ENCODE assay signal across 6 cellular contexts in genomic region chr19:8307400-8307964, GRCh38. TPM values are rescaled to one million over a fixed set of nuclear protein-coding genes. Genes with fewer than 3 reads are reported as not detected.
A peak's percentile ranks its signal among the peaks of the same experiment; 100 is the strongest.
DNase-seq lines count a peak whose midpoint lies in the region; ATAC-seq, FAIRE-seq and TF ChIP-seq lines count a peak whose summit lies in the region.

No MANE protein-coding gene starts in this region.

- no peaks in the 10 kb centered on the region for H3K27me3 Mint-ChIP-seq in T-helper 17 cell

- peaks cover 53% of the 10 kb centered on the region for H3K79me2 ChIP-seq in DND-41 (ENCODE audit: insufficient read depth, low read length)
- no peaks in the 10 kb centered on the region for H3K79me2 ChIP-seq in keratinocyte (ENCODE audit: control insufficient read depth, insufficient read depth, low read length)

- FAIRE-seq in keratinocyte (lab: Jason Lieb, UNC) = no peak

- peaks cover 5% of the 10 kb centered on the region for H4K20me1 ChIP-seq in DND-41 (ENCODE audit: insufficient read depth, low read length)
- H4K20me1 ChIP-seq in keratinocyte (ENCODE audit: control insufficient read depth, extremely low read depth, insufficient read depth, low read length) = no peaks in the 10 kb centered on the region

- peak overlapping the region; percentile 57 to 71; a peak in 3 of 4 replicates for H3K4me3 ChIP-seq in DND-41 (ENCODE audit: low read depth in 1 of 2, low read length in 2 of 2)
- H3K4me3 ChIP-seq in keratinocyte (ENCODE audit: control insufficient read depth in 2 of 3, extremely low read depth in 1 of 3, insufficient read depth in 2 of 3, low read depth in 1 of 3, low read length in 3 of 3) = peak overlapping the region; percentile 35 to 75 (median 66)

- ATAC-seq in DND-41 (ENCODE audit: insufficient read depth, low read depth) (peak; percentile 4; the same call in 1 of the 3 replicates), T-helper 17 cell (no peak), GM18858 (IDR thresholded peaks at IDR 0.05; ENCODE audit: unreplicated experiment) (no peak)

- DNase-seq in DND-41 = peak; percentile 34
- DNase-seq in T-helper 17 cell = no peak
- DNase-seq in keratinocyte (ENCODE audit: low read depth, low spot score) = no peak
- DNase-seq in HK-2 (ENCODE audit: unreplicated experiment) = no peak
- no peak for DNase-seq in stimulated activated CD4-positive, alpha-beta T cell treated with anti-CD3 and anti-CD28 coated beads, Interleukin-12 subunit alpha, Interleukin-12 subunit beta, amount 100 ng/mL, for 4 hours

- H3K27ac Mint-ChIP-seq in T-helper 17 cell = peak overlapping the region; percentile 89

- H3K9me1 ChIP-seq in keratinocyte (ENCODE audit: control insufficient read depth, extremely low read depth, insufficient read depth, low read length) = no peaks in the 10 kb centered on the region

- H3K9ac ChIP-seq in DND-41 (ENCODE audit: low read depth, low read length) = peak overlapping the region; percentile 77
- H3K9ac ChIP-seq in keratinocyte (ENCODE audit: control insufficient read depth, extremely low read depth, insufficient read depth, low read length) = peak overlapping the region; percentile 81

- TF ChIP-seq CTCF in DND-41 (IDR thresholded peaks at IDR 0.05; ENCODE audit: borderline replicate concordance, extremely low read depth, low read length, poor library complexity, severe bottlenecking) (no peak), keratinocyte (optimal IDR thresholded peaks at IDR 0.05 in 1 of 3, IDR thresholded peaks at IDR 0.05 in 1 of 3, conservative IDR thresholded peaks at IDR 0.05 in 1 of 3; ENCODE audit: extremely low read depth in 1 of 3, insufficient read depth in 2 of 3, low read length in 3 of 3) (no peak)

- dilution Hi-C loops in keratinocyte (cut with MboI; ENCODE audit: extremely low pct_ligation_motif_present, low sequenced_read_pairs) = no loop called here

- H3K9me3 ChIP-seq in DND-41 (ENCODE audit: insufficient read depth, low read length, severe bottlenecking) (no peaks in the 10 kb centered on the region), T-helper 17 cell (ENCODE audit: control insufficient read depth, low read length, poor library complexity, severe bottlenecking) (no peaks in the 10 kb centered on the region), keratinocyte (ENCODE audit: control insufficient read depth, low read depth, low read length) (no peaks in the 10 kb centered on the region)

- peak overlapping the region; percentile 93 for H3K4me3 Mint-ChIP-seq in T-helper 17 cell

- H3K36me3 Mint-ChIP-seq in T-helper 17 cell (ENCODE audit: low read depth) = peaks cover 2% of the 10 kb centered on the region

- H3K36me3 ChIP-seq in DND-41 (ENCODE audit: insufficient read depth, low read length) (peaks cover 64% of the 10 kb centered on the region), keratinocyte (ENCODE audit: control insufficient read depth in 2 of 2, extremely low read depth in 1 of 2, insufficient read depth in 2 of 2, low read length in 2 of 2) (peaks cover 12 to 17% of the 10 kb centered on the region in 2 experiments)

- H3K27me3 ChIP-seq in DND-41 (ENCODE audit: insufficient read depth, low read length, poor library complexity) (no peaks in the 10 kb centered on the region), keratinocyte (ENCODE audit: control insufficient read depth, extremely low read depth, insufficient read depth, low read length) (no peaks in the 10 kb centered on the region)

- H3K27ac ChIP-seq in DND-41 (ENCODE audit: low read length) = peak overlapping the region; percentile 87
- H3K27ac ChIP-seq in keratinocyte (ENCODE audit: control insufficient read depth, insufficient read depth, low read length) = peak overlapping the region; percentile 13

- H2AFZ ChIP-seq in DND-41 (ENCODE audit: low read depth, low read length) (peak overlapping the region; percentile 77), keratinocyte (ENCODE audit: control insufficient read depth, low read length) (peak overlapping the region; percentile 74)

- H3K4me1 ChIP-seq in DND-41 (ENCODE audit: insufficient read depth, low read length) (peaks cover 52% of the 10 kb centered on the region), keratinocyte (ENCODE audit: control insufficient read depth, extremely low read depth, insufficient read depth, low read length) (peaks cover 23% of the 10 kb centered on the region)

- peaks cover 27% of the 10 kb centered on the region for H3K4me1 Mint-ChIP-seq in T-helper 17 cell

- H3K4me2 ChIP-seq in DND-41 (ENCODE audit: insufficient read depth, low read length) (peak overlapping the region; percentile 97), keratinocyte (ENCODE audit: control insufficient read depth, extremely low read depth, insufficient read depth, low read depth, low read length) (peak overlapping the region; percentile 80)

RNA-seq across cellular contexts. Expression of gene CD320, which starts 0.7 kb away (rescaled TPM):
- 10 to 100 TPM; 21.1 to 27.4 TPM for total RNA-seq in T-helper 17 cell
- 14.1 to 18.3 TPM (median 15.4 TPM) in 3 replicates for polyA plus RNA-seq in keratinocyte
- 3.8 TPM for polyA plus RNA-seq in keratinocyte (2011; ENCODE audit: low read depth)
- polyA plus RNA-seq in keratinocyte (2011; cell fraction: cytosol; rRNA removed) = 9.3 and 20.9 TPM in 2 replicates
- 11.8 and 18.1 TPM in 2 replicates for polyA plus RNA-seq in keratinocyte (2011; cell fraction: nucleus; rRNA removed)
- 5.2 and 24.3 TPM in 2 replicates for polyA plus RNA-seq in keratinocyte (2012; ENCODE audit: low replicate concordance)
- 3.6 to 14.5 TPM (median 5.7 TPM) in 3 replicates for polyA minus RNA-seq in keratinocyte
- 23.8 TPM for polyA minus RNA-seq in keratinocyte (2011; cell fraction: cytosol; rRNA and poly(A)+ RNA removed)
- 4.3 and 7.7 TPM in 2 replicates for polyA minus RNA-seq in keratinocyte (2011; cell fraction: nucleus; rRNA and poly(A)+ RNA removed)

RNA-seq across cellular contexts. Expression of gene NDUFA7, which starts 13.7 kb away (rescaled TPM):
- total RNA-seq in T-helper 17 cell = 10 to 100 TPM; 24.4 to 31.9 TPM
- polyA plus RNA-seq in keratinocyte = 46.7 to 115 TPM (median 59.2 TPM) in 3 replicates
- polyA plus RNA-seq in keratinocyte (2011; ENCODE audit: low read depth) = 58.6 TPM
- polyA plus RNA-seq in keratinocyte (2011; cell fraction: cytosol; rRNA removed) = 42.1 and 64.0 TPM in 2 replicates
- polyA plus RNA-seq in keratinocyte (2011; cell fraction: nucleus; rRNA removed) = 30.3 and 44.0 TPM in 2 replicates
- polyA plus RNA-seq in keratinocyte (2012; ENCODE audit: low replicate concordance) = 83.6 and 149 TPM in 2 replicates
- polyA minus RNA-seq in keratinocyte = 48.5 to 132 TPM (median 79.5 TPM) in 3 replicates
- 104 TPM for polyA minus RNA-seq in keratinocyte (2011; cell fraction: cytosol; rRNA and poly(A)+ RNA removed)
- polyA minus RNA-seq in keratinocyte (2011; cell fraction: nucleus; rRNA and poly(A)+ RNA removed) = 10.7 and 12.5 TPM in 2 replicates

RNA-seq across cellular contexts. Expression of gene RPS28, which starts 13.8 kb away (rescaled TPM):
- 1,000 to 10,000 TPM; 3,190 to 3,198 TPM for total RNA-seq in T-helper 17 cell
- polyA plus RNA-seq in keratinocyte = 430 to 1,004 TPM (median 960 TPM) in 3 replicates
- 75.0 TPM for polyA plus RNA-seq in keratinocyte (2011; ENCODE audit: low read depth)
- polyA plus RNA-seq in keratinocyte (2011; cell fraction: cytosol; rRNA removed) = 717 and 850 TPM in 2 replicates
- polyA plus RNA-seq in keratinocyte (2011; cell fraction: nucleus; rRNA removed) = 223 and 243 TPM in 2 replicates
- polyA plus RNA-seq in keratinocyte (2012; ENCODE audit: low replicate concordance) = 1,795 and 2,911 TPM in 2 replicates
- 218 to 385 TPM (median 355 TPM) in 3 replicates for polyA minus RNA-seq in keratinocyte
- polyA minus RNA-seq in keratinocyte (2011; cell fraction: cytosol; rRNA and poly(A)+ RNA removed) = 423 TPM
- polyA minus RNA-seq in keratinocyte (2011; cell fraction: nucleus; rRNA and poly(A)+ RNA removed) = 79.0 and 83.0 TPM in 2 replicates

RNA-seq across cellular contexts. Expression of gene KANK3, which starts 35.6 kb away (rescaled TPM):
- total RNA-seq in T-helper 17 cell = 1 to 10 TPM; 2.6 to 2.9 TPM
- 0.15 to 0.27 TPM (median 0.16 TPM) in 3 replicates for polyA plus RNA-seq in keratinocyte
- 0.14 TPM for polyA plus RNA-seq in keratinocyte (2011; ENCODE audit: low read depth)
- 0.13 TPM in 1 of 2 replicates, not detected in the other for polyA plus RNA-seq in keratinocyte (2011; cell fraction: cytosol; rRNA removed)
- 0.37 and 0.38 TPM in 2 replicates for polyA plus RNA-seq in keratinocyte (2011; cell fraction: nucleus; rRNA removed)
- 0.13 and 0.48 TPM in 2 replicates for polyA plus RNA-seq in keratinocyte (2012; ENCODE audit: low replicate concordance)
- polyA minus RNA-seq in keratinocyte = 0.07 to 0.10 TPM in 2 of 3 replicates, not detected in the other
- not detected for polyA minus RNA-seq in keratinocyte (2011; cell fraction: cytosol; rRNA and poly(A)+ RNA removed)
- polyA minus RNA-seq in keratinocyte (2011; cell fraction: nucleus; rRNA and poly(A)+ RNA removed) = not detected in 2 replicates

RNA-seq across cellular contexts. Expression of gene ANGPTL4, which starts 56.5 kb away (rescaled TPM):
- not detected for total RNA-seq in T-helper 17 cell
- 102 to 143 TPM (median 112 TPM) in 3 replicates for polyA plus RNA-seq in keratinocyte
- 42.6 TPM for polyA plus RNA-seq in keratinocyte (2011; ENCODE audit: low read depth)
- polyA plus RNA-seq in keratinocyte (2011; cell fraction: cytosol; rRNA removed) = 20.5 and 50.0 TPM in 2 replicates
- 301 and 381 TPM in 2 replicates for polyA plus RNA-seq in keratinocyte (2011; cell fraction: nucleus; rRNA removed)
- polyA plus RNA-seq in keratinocyte (2012; ENCODE audit: low replicate concordance) = 40.6 and 139 TPM in 2 replicates
- 28.6 to 76.7 TPM (median 39.9 TPM) in 3 replicates for polyA minus RNA-seq in keratinocyte
- polyA minus RNA-seq in keratinocyte (2011; cell fraction: cytosol; rRNA and poly(A)+ RNA removed) = 118 TPM
- polyA minus RNA-seq in keratinocyte (2011; cell fraction: nucleus; rRNA and poly(A)+ RNA removed) = 224 and 291 TPM in 2 replicates
